10 cellular contexts compared by ENCODE assay signal in the genomic region with DNA sequence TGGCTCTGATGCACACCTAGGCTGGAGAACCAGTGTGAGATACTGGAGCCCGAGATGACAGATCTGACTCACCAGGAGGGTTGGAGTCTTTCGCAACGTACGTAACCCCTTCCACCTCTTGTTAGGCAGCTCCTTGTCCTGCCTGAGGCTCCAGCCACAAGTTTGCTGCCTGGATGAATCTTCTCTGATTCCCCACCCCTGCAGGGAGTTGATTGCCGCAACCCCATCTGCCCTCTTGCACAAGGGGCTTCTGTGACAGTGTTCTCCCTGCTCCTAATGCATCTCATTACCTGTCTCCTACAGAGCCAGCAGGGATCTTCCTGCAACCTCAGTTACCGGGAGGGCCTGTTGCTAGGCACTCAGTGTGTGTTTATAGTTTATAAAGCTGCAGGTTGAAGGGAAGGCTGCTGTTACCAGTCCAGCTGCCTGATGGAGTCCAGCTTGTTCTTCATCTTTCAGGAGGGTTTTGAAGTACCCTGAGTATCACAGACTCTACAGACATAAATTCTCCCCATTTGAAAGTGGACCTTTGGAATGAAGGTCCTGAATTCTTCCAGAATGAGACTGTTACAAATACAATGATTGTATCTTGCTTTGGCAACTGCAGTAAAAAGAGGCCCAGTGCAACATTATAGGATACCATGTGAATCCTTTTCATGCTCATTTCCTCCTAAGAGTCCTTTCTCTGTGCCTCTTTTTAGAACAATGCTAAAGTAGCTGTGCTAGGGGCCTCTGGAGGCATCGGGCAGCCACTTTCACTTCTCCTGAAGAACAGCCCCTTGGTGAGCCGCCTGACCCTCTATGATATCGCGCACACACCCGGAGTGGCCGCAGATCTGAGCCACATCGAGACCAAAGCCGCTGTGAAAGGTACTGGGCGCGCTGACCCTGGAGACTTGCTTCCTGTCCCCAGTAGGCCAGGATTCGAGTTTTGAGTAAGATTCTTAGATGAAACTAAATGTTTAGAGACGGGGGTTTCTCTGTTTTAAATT. TPM values are rescaled to one million over a fixed set of nuclear protein-coding genes. Genes with fewer than 3 reads are reported as not detected.
DNase-seq lines count a peak whose midpoint lies in the region; ATAC-seq and TF ChIP-seq lines count a peak whose summit lies in the region.
"Had no signal": no experiment of that assay in that cellular context is flagged by ENCODE, and none has a peak within 500 bp of the region (broad histone marks: within the 10 kb centered on the region; RNA-seq: fewer than 3 reads in every experiment).

No MANE protein-coding gene starts in this region.

- peaks cover 27% of the 10 kb centered on the region for H3K36me3 Mint-ChIP-seq in activated naive CD8-positive, alpha-beta T cell treated with anti-CD3 and anti-CD28 coated beads for 36 hours
- H3K36me3 Mint-ChIP-seq in activated naive CD8-positive, alpha-beta T cell treated with anti-CD3 and anti-CD28 coated beads, Interleukin-2, amount 50 U/mL, for 24 hours (ENCODE audit: low read depth) = peaks cover 41% of the 10 kb centered on the region
- H3K36me3 Mint-ChIP-seq in T-helper 2 cell treated with Interferon-gamma antibody and Interleukin-4, amounts not matched to agents 5 μg/mL and 100 μg/mL, for 36 hours (ENCODE audit: low read depth) = peaks cover 36% of the 10 kb centered on the region
- H3K36me3 Mint-ChIP-seq in type B pancreatic cell = peaks cover 11% of the 10 kb centered on the region

- H3K4me3 ChIP-seq in heart left ventricle (no peak overlapping the region), A673 (ENCODE audit: low read depth, low read length, poor library complexity, severe bottlenecking) (no peak overlapping the region)
- H3K4me3 ChIP-seq in effector memory CD4-positive, alpha-beta T cell (ENCODE audit: insufficient read depth, low read depth, low read length, poor library complexity, severe bottlenecking) = no peak overlapping the region

- CTCF ChIA-PET in A673 (lab: Charles Lee) = no interaction called here

- ATAC-seq in activated naive CD8-positive, alpha-beta T cell treated with anti-CD3 and anti-CD28 coated beads, Interleukin-2, amount 50 U/mL, for 24 hours = no peak
- peak; percentile 6 to 51 (median 32) for ATAC-seq in heart left ventricle
- ATAC-seq in HG03469 (IDR thresholded peaks at IDR 0.05; ENCODE audit: unreplicated experiment) = no peak

- TF ChIP-seq CTCF in heart left ventricle (IDR thresholded peaks at IDR 0.05) = no peak
- no peak for TF ChIP-seq CTCF in type B pancreatic cell (conservative IDR thresholded peaks at IDR 0.05)
- TF ChIP-seq CTCF in A673 (conservative IDR thresholded peaks at IDR 0.05; ENCODE audit: low read depth, low read length) = no peak

- peaks cover 0 to 73% (median 23%) of the 10 kb centered on the region in 12 donors for H3K4me1 ChIP-seq in heart left ventricle
- peaks cover 3% of the 10 kb centered on the region for H3K4me1 ChIP-seq in effector memory CD4-positive, alpha-beta T cell (ENCODE audit: control insufficient read depth, insufficient read depth, low read length, poor library complexity, severe bottlenecking)
- peaks cover under 1% of the 10 kb centered on the region for H3K4me1 ChIP-seq in A673 (ENCODE audit: insufficient read depth, low read length, poor library complexity, severe bottlenecking)

- H3K4me1 Mint-ChIP-seq in activated naive CD8-positive, alpha-beta T cell treated with anti-CD3 and anti-CD28 coated beads for 36 hours = peaks cover 23% of the 10 kb centered on the region
- H3K4me1 Mint-ChIP-seq in activated naive CD8-positive, alpha-beta T cell treated with anti-CD3 and anti-CD28 coated beads, Interleukin-2, amount 50 U/mL, for 24 hours = peaks cover 28% of the 10 kb centered on the region
- H3K4me1 Mint-ChIP-seq in T-helper 2 cell treated with Interferon-gamma antibody and Interleukin-4, amounts not matched to agents 5 μg/mL and 100 μg/mL, for 36 hours (ENCODE audit: low read depth) = peaks cover 21% of the 10 kb centered on the region
- H3K4me1 Mint-ChIP-seq in type B pancreatic cell (ENCODE audit: unreplicated experiment) = peaks cover 20% of the 10 kb centered on the region

- no peak for DNase-seq in activated naive CD8-positive, alpha-beta T cell treated with anti-CD3 and anti-CD28 coated beads for 36 hours
- no peak for DNase-seq in activated naive CD8-positive, alpha-beta T cell treated with anti-CD3 and anti-CD28 coated beads, Interleukin-2, amount 50 U/mL, for 24 hours
- DNase-seq in T-helper 2 cell treated with Interferon-gamma antibody and Interleukin-4, amounts not matched to agents 5 μg/mL and 100 μg/mL, for 36 hours (ENCODE audit: low spot score) = no peak
- no peak for DNase-seq in heart left ventricle
- DNase-seq in type B pancreatic cell (ENCODE audit: extremely low spot score, unreplicated experiment) = no peak
- DNase-seq in effector memory CD4-positive, alpha-beta T cell = no peak
- DNase-seq in A673 (ENCODE audit: low spot score) = no peak
- DNase-seq: stimulated activated CD4-positive, alpha-beta T cell treated with anti-CD3 and anti-CD28 coated beads, Interleukin-2, amount 100 ng/mL, for 24 hours had no signal

- WGBS in heart left ventricle, 4 donors = 76 to 80% (median 78%) methylated on average over 18 of the region's 18 CpGs

- POLR2A ChIA-PET in A673 (lab: Charles Lee; ENCODE audit: low non-redundant PET) = no interaction called here

- H3K27me3 Mint-ChIP-seq in activated naive CD8-positive, alpha-beta T cell treated with anti-CD3 and anti-CD28 coated beads for 36 hours = no peaks in the 10 kb centered on the region
- no peaks in the 10 kb centered on the region for H3K27me3 Mint-ChIP-seq in activated naive CD8-positive, alpha-beta T cell treated with anti-CD3 and anti-CD28 coated beads, Interleukin-2, amount 50 U/mL, for 24 hours
- H3K27me3 Mint-ChIP-seq in T-helper 2 cell treated with Interferon-gamma antibody and Interleukin-4, amounts not matched to agents 5 μg/mL and 100 μg/mL, for 36 hours (ENCODE audit: low read depth) = no peaks in the 10 kb centered on the region
- H3K27me3 Mint-ChIP-seq in type B pancreatic cell = no peaks in the 10 kb centered on the region

- H3K27me3 ChIP-seq in heart left ventricle = no peaks in the 10 kb centered on the region
- H3K27me3 ChIP-seq in effector memory CD4-positive, alpha-beta T cell (replicated peaks; ENCODE audit: control insufficient read depth, insufficient read depth, low read length, poor library complexity, severe bottlenecking) = no peaks in the 10 kb centered on the region
- no peaks in the 10 kb centered on the region for H3K27me3 ChIP-seq in A673 (replicated peaks; ENCODE audit: insufficient read depth, low read depth, low read length, poor library complexity)

- no peak overlapping the region for H3K4me3 Mint-ChIP-seq in activated naive CD8-positive, alpha-beta T cell treated with anti-CD3 and anti-CD28 coated beads for 36 hours
- H3K4me3 Mint-ChIP-seq in activated naive CD8-positive, alpha-beta T cell treated with anti-CD3 and anti-CD28 coated beads, Interleukin-2, amount 50 U/mL, for 24 hours = no peak overlapping the region
- no peak overlapping the region for H3K4me3 Mint-ChIP-seq in T-helper 2 cell treated with Interferon-gamma antibody and Interleukin-4, amounts not matched to agents 5 μg/mL and 100 μg/mL, for 36 hours
- H3K4me3 Mint-ChIP-seq in type B pancreatic cell = peak overlapping the region; percentile 64

- peak overlapping the region; percentile 20 for H3K27ac Mint-ChIP-seq in activated naive CD8-positive, alpha-beta T cell treated with anti-CD3 and anti-CD28 coated beads for 36 hours
- H3K27ac Mint-ChIP-seq in activated naive CD8-positive, alpha-beta T cell treated with anti-CD3 and anti-CD28 coated beads, Interleukin-2, amount 50 U/mL, for 24 hours = no peak overlapping the region
- peak overlapping the region; percentile 17 for H3K27ac Mint-ChIP-seq in T-helper 2 cell treated with Interferon-gamma antibody and Interleukin-4, amounts not matched to agents 5 μg/mL and 100 μg/mL, for 36 hours
- H3K27ac Mint-ChIP-seq in type B pancreatic cell = peak overlapping the region; percentile 92

- BruUV-seq in A673 (replicated peaks; lab: Mats Ljungman, UMichigan) = no TSS peak

- H3K9me3 ChIP-seq in heart left ventricle = no peaks in the 10 kb centered on the region
- no peaks in the 10 kb centered on the region for H3K9me3 ChIP-seq in effector memory CD4-positive, alpha-beta T cell (ENCODE audit: control insufficient read depth, low read length)
- no peaks in the 10 kb centered on the region for H3K9me3 ChIP-seq in A673 (ENCODE audit: low read depth, low read length, poor library complexity, severe bottlenecking)

- peak overlapping the region in 3 of 12 donors; percentile 36 to 54 (median 38) for H3K27ac ChIP-seq in heart left ventricle
- H3K27ac ChIP-seq in effector memory CD4-positive, alpha-beta T cell (ENCODE audit: insufficient read depth, low read length, poor library complexity, severe bottlenecking) = no peak overlapping the region
- H3K27ac ChIP-seq in A673 (ENCODE audit: low read depth, low read length, poor library complexity, severe bottlenecking) = no peak overlapping the region
- H3K27ac ChIP-seq: C4-2B had no signal

- no peaks in the 10 kb centered on the region for H3K9me3 Mint-ChIP-seq in activated naive CD8-positive, alpha-beta T cell treated with anti-CD3 and anti-CD28 coated beads for 36 hours
- no peaks in the 10 kb centered on the region for H3K9me3 Mint-ChIP-seq in activated naive CD8-positive, alpha-beta T cell treated with anti-CD3 and anti-CD28 coated beads, Interleukin-2, amount 50 U/mL, for 24 hours
- H3K9me3 Mint-ChIP-seq in T-helper 2 cell treated with Interferon-gamma antibody and Interleukin-4, amounts not matched to agents 5 μg/mL and 100 μg/mL, for 36 hours = no peaks in the 10 kb centered on the region
- H3K9me3 Mint-ChIP-seq in type B pancreatic cell = no peaks in the 10 kb centered on the region

- no peak for TF ChIP-seq POLR2A in heart left ventricle (IDR thresholded peaks at IDR 0.05)

- H3K36me3 ChIP-seq in heart left ventricle = peaks cover 2 to 76% (median 65%) of the 10 kb centered on the region in 9 donors
- H3K36me3 ChIP-seq in effector memory CD4-positive, alpha-beta T cell (ENCODE audit: control insufficient read depth, insufficient read depth, low read length) = peaks cover 50% of the 10 kb centered on the region
- H3K36me3 ChIP-seq in A673 (ENCODE audit: insufficient read depth, low read length, poor library complexity, severe bottlenecking) = peaks cover 66% of the 10 kb centered on the region

- intact Hi-C loops in heart left ventricle (cut with DNase I) = loop anchor here in 1 of 10 donors (10.0 kb wide), 1 partner anchor 80 kb away; no protein-coding TSS in a partner anchor
- intact Hi-C loops in A673 (cut with micrococcal nuclease; ENCODE audit: unreplicated experiment) = no loop called here

RNA-seq across cellular contexts. Expression of gene MDH2, which starts 6.5 kb away (rescaled TPM):
- total RNA-seq in activated naive CD8-positive, alpha-beta T cell treated with anti-CD3 and anti-CD28 coated beads for 36 hours = 100 to 1,000 TPM; 304 to 310 TPM
- total RNA-seq in heart left ventricle = 100 to 1,000 TPM; 303 to 591 (median 409) TPM
- polyA plus RNA-seq in heart left ventricle = 100 to 1,000 TPM; 140 to 251 TPM
- total RNA-seq in type B pancreatic cell (ENCODE audit: low replicate concordance) = 177 and 239 TPM in 2 replicates
- 316 and 343 TPM in 2 replicates for total RNA-seq in A673 (2021)

RNA-seq across cellular contexts. Expression of gene STYXL1, which starts 6.6 kb away (rescaled TPM):
- 10 to 100 TPM; 28.2 to 30.4 TPM for total RNA-seq in activated naive CD8-positive, alpha-beta T cell treated with anti-CD3 and anti-CD28 coated beads for 36 hours
- total RNA-seq in heart left ventricle (10 to 100 TPM in 8 of 9 donors, 1 to 10 TPM in 1; 7.9 to 26.8 (median 16.1) TPM), type B pancreatic cell (ENCODE audit: low replicate concordance) (45.9 and 51.9 TPM in 2 replicates), A673 (2021) (36.3 and 40.3 TPM in 2 replicates)
- polyA plus RNA-seq in heart left ventricle = 10 to 100 TPM; 43.1 to 44.3 TPM

Comparison
In these comparisons a context has a peak if more than half of its experiments do, and no peak if none do; other contexts are left out.
1. ATAC-seq: peak in heart left ventricle (4 of 4); none in activated naive CD8-positive, alpha-beta T cell treated with anti-CD3 and anti-CD28 coated beads, Interleukin-2, amount 50 U/mL, for 24 hours (single experiment) and HG03469 (single experiment).